ENCODE assay signal across 1 cellular context in the genomic region with DNA sequence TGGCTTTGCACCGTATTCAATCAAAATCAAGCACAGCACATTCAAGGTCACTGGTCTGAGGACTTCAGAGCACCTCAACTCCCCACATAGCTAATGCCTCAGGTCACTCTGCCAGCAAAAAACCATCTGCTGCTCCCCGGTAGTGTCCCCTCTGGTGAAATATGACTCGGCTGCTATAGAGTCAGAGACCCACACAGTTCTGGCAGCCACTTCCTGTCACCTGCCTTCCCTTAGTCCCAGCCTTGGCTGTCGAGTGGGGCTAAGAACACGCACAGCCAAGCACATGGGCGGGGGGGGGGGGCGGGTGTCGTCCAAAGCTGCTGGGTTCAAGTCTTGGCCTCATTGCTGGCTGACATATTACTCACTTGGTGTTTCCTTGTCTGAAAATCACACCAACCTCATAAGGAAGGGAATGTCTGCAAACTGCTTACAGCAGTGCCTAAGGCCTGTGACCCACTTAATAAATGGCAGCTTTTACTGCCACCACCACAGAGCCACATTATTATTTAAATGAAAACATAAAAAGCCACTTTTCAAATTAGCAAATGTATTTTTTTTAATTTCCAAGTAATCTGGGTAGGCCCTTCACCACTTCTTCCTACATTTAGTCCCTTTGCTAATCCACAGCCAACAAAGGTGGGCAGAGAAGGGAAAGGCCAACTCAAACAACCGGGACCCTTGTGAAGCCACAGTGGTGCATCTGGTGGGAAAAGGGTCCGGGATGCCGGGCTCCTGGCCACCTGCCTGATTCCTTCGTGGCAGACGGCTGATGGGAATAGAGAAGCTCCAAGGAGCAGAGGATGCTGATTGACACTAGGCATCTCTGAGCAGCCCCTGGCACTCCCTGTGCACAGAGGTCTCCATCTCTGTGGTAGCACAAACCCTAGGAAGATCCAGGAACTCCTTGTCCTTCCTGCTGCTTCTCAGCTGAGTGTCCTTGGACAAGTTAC.
TF ChIP-seq lines count a peak whose summit lies in the region.

No MANE protein-coding gene starts in this region.

TF ChIP-seq in SK-N-SH, 30 proteins besides CTCF, POLR2A, EP300 and RAD21 (continued from another document):
- TF ChIP-seq, protein P1, sequence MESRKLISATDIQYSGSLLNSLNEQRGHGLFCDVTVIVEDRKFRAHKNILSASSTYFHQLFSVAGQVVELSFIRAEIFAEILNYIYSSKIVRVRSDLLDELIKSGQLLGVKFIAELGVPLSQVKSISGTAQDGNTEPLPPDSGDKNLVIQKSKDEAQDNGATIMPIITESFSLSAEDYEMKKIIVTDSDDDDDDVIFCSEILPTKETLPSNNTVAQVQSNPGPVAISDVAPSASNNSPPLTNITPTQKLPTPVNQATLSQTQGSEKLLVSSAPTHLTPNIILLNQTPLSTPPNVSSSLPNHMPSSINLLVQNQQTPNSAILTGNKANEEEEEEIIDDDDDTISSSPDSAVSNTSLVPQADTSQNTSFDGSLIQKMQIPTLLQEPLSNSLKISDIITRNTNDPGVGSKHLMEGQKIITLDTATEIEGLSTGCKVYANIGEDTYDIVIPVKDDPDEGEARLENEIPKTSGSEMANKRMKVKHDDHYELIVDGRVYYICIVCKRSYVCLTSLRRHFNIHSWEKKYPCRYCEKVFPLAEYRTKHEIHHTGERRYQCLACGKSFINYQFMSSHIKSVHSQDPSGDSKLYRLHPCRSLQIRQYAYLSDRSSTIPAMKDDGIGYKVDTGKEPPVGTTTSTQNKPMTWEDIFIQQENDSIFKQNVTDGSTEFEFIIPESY (IDR thresholded peaks at IDR 0.05; ENCODE audit: borderline replicate concordance, low read depth): no peak
- TF ChIP-seq SIN3A (IDR thresholded peaks at IDR 0.05; ENCODE audit: borderline replicate concordance, low read depth, low read length): no peak
- TF ChIP-seq YY1 (IDR thresholded peaks at IDR 0.05; ENCODE audit: low read depth): no peak
TF ChIP-seq in SK-N-SH: peak in this region for 0.
